ENCODE assay signal across 1 cellular context in genomic region chr4:182258441-182259031, GRCh38.
TF ChIP-seq lines count a peak whose summit lies in the region.

No MANE protein-coding gene starts in this region.

TF ChIP-seq in GM23338, 12 proteins besides CTCF, POLR2A, EP300 and RAD21 (continued from another document):
- TF ChIP-seq, protein P1, sequence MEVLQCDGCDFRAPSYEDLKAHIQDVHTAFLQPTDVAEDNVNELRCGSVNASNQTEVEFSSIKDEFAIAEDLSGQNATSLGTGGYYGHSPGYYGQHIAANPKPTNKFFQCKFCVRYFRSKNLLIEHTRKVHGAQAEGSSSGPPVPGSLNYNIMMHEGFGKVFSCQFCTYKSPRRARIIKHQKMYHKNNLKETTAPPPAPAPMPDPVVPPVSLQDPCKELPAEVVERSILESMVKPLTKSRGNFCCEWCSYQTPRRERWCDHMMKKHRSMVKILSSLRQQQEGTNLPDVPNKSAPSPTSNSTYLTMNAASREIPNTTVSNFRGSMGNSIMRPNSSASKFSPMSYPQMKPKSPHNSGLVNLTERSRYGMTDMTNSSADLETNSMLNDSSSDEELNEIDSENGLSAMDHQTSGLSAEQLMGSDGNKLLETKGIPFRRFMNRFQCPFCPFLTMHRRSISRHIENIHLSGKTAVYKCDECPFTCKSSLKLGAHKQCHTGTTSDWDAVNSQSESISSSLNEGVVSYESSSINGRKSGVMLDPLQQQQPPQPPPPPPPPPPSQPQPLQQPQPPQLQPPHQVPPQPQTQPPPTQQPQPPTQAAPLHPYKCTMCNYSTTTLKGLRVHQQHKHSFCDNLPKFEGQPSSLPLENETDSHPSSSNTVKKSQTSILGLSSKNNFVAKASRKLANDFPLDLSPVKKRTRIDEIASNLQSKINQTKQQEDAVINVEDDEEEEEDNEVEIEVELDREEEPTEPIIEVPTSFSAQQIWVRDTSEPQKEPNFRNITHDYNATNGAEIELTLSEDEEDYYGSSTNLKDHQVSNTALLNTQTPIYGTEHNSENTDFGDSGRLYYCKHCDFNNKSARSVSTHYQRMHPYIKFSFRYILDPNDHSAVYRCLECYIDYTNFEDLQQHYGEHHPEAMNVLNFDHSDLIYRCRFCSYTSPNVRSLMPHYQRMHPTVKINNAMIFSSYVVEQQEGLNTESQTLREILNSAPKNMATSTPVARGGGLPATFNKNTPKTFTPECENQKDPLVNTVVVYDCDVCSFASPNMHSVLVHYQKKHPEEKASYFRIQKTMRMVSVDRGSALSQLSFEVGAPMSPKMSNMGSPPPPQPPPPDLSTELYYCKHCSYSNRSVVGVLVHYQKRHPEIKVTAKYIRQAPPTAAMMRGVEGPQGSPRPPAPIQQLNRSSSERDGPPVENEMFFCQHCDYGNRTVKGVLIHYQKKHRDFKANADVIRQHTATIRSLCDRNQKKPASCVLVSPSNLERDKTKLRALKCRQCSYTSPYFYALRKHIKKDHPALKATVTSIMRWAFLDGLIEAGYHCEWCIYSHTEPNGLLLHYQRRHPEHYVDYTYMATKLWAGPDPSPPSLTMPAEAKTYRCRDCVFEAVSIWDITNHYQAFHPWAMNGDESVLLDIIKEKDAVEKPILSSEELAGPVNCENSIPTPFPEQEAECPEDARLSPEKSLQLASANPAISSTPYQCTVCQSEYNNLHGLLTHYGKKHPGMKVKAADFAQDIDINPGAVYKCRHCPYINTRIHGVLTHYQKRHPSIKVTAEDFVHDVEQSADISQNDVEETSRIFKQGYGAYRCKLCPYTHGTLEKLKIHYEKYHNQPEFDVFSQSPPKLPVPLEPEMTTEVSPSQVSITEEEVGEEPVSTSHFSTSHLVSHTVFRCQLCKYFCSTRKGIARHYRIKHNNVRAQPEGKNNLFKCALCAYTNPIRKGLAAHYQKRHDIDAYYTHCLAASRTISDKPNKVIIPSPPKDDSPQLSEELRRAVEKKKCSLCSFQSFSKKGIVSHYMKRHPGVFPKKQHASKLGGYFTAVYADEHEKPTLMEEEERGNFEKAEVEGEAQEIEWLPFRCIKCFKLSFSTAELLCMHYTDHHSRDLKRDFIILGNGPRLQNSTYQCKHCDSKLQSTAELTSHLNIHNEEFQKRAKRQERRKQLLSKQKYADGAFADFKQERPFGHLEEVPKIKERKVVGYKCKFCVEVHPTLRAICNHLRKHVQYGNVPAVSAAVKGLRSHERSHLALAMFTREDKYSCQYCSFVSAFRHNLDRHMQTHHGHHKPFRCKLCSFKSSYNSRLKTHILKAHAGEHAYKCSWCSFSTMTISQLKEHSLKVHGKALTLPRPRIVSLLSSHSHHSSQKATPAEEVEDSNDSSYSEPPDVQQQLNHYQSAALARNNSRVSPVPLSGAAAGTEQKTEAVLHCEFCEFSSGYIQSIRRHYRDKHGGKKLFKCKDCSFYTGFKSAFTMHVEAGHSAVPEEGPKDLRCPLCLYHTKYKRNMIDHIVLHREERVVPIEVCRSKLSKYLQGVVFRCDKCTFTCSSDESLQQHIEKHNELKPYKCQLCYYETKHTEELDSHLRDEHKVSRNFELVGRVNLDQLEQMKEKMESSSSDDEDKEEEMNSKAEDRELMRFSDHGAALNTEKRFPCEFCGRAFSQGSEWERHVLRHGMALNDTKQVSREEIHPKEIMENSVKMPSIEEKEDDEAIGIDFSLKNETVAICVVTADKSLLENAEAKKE (CRISPR knock-in tag; IDR thresholded peaks at IDR 0.05): peak; percentile 63; the same call in 1 of the 2 replicates
- TF ChIP-seq ZNF114 (CRISPR knock-in tag; IDR thresholded peaks at IDR 0.05) (no peak), STAT1 (IDR thresholded peaks at IDR 0.05; ENCODE audit: unreplicated experiment) (no peak), CREB1 (CRISPR knock-in tag; IDR thresholded peaks at IDR 0.05; ENCODE audit: low read depth) (no peak), JUNB (IDR thresholded peaks at IDR 0.05; ENCODE audit: unreplicated experiment) (no peak)
